Comparison of ENCODE assay signal across 1 cellular context in genomic region chr11:75350743-75351540, GRCh38.
A peak's percentile ranks its signal among the peaks of the same experiment; 100 is the strongest.
TF ChIP-seq lines count a peak whose summit lies in the region.

No MANE protein-coding gene starts in this region.

TF ChIP-seq in HepG2, 621 proteins besides CTCF, POLR2A, EP300 and RAD21 (continued from another document and continues in another):
- peak; percentile 93 for TF ChIP-seq ZNF687 (CRISPR knock-in tag; IDR thresholded peaks at IDR 0.05)
- no peak for TF ChIP-seq FOXO4 (CRISPR knock-in tag; conservative IDR thresholded peaks at IDR 0.05)
- no peak for TF ChIP-seq ARID3A (IDR thresholded peaks at IDR 0.05; ENCODE audit: low read depth, low read length)
- TF ChIP-seq ZBTB10 (CRISPR knock-in tag; IDR thresholded peaks at IDR 0.05; ENCODE audit: borderline replicate concordance): no peak
- 0 out of 2 replicates have a peak, but pooled peaks have one; percentile 44 for TF ChIP-seq SNAPC2 (CRISPR knock-in tag; IDR thresholded peaks at IDR 0.05)
- no peak for TF ChIP-seq ZNF761 (CRISPR knock-in tag; conservative IDR thresholded peaks at IDR 0.05)
- no peak for TF ChIP-seq POLR2G (IDR thresholded peaks at IDR 0.05; ENCODE audit: low read depth, low read length)
- TF ChIP-seq ZMYM3 (CRISPR knock-in tag; IDR thresholded peaks at IDR 0.05): no peak
- TF ChIP-seq RARA (CRISPR knock-in tag; IDR thresholded peaks at IDR 0.05): no peak
- 0 out of 2 replicates have a peak, but pooled peaks have one; percentile 36 for TF ChIP-seq ZNF773 (CRISPR knock-in tag; IDR thresholded peaks at IDR 0.05; ENCODE audit: borderline replicate concordance)
- no peak for TF ChIP-seq TRAFD1 (CRISPR knock-in tag; IDR thresholded peaks at IDR 0.05; ENCODE audit: borderline replicate concordance)
- no peak for TF ChIP-seq ZNF121 (CRISPR knock-in tag; IDR thresholded peaks at IDR 0.05)
- no peak for TF ChIP-seq NFE2 (CRISPR knock-in tag; IDR thresholded peaks at IDR 0.05)
- TF ChIP-seq MAFG (CRISPR knock-in tag; IDR thresholded peaks at IDR 0.05): 0 out of 2 replicates have a peak, but pooled peaks have one; percentile 19
- TF ChIP-seq ZNF292 (CRISPR knock-in tag; IDR thresholded peaks at IDR 0.05; ENCODE audit: borderline replicate concordance, low read depth): no peak
- no peak; the same call in 1 of the 2 replicates for TF ChIP-seq ARNTL (CRISPR knock-in tag; IDR thresholded peaks at IDR 0.05)
- TF ChIP-seq KMT2B (CRISPR knock-in tag; IDR thresholded peaks at IDR 0.05): no peak
- no peak for TF ChIP-seq RFXANK (CRISPR knock-in tag; IDR thresholded peaks at IDR 0.05)
- no peak for TF ChIP-seq MLX (CRISPR knock-in tag; IDR thresholded peaks at IDR 0.05)
- TF ChIP-seq THAP7 (CRISPR knock-in tag; IDR thresholded peaks at IDR 0.05): 0 out of 2 replicates have a peak, but pooled peaks have one; percentile 12
- TF ChIP-seq HOXA3 (CRISPR knock-in tag; IDR thresholded peaks at IDR 0.05): no peak; the same call in 1 of the 2 replicates
- no peak for TF ChIP-seq ZNF124 (CRISPR knock-in tag; IDR thresholded peaks at IDR 0.05)
- no peak for TF ChIP-seq NFIB (CRISPR knock-in tag; IDR thresholded peaks at IDR 0.05; ENCODE audit: borderline replicate concordance)
- TF ChIP-seq CBFB (CRISPR knock-in tag; IDR thresholded peaks at IDR 0.05): no peak
- TF ChIP-seq SIX1 (CRISPR knock-in tag; IDR thresholded peaks at IDR 0.05; ENCODE audit: borderline replicate concordance): peak; percentile 70; the same call in 1 of the 2 replicates
- no peak; the same call in 1 of the 2 replicates for TF ChIP-seq ZNF792 (CRISPR knock-in tag; IDR thresholded peaks at IDR 0.05)
- TF ChIP-seq ZNF484 (CRISPR knock-in tag; IDR thresholded peaks at IDR 0.05; ENCODE audit: borderline replicate concordance, low read depth): no peak
- no peak for TF ChIP-seq RBAK (CRISPR knock-in tag; IDR thresholded peaks at IDR 0.05)
- no peak for TF ChIP-seq HMGXB3 (CRISPR knock-in tag; IDR thresholded peaks at IDR 0.05; ENCODE audit: borderline replicate concordance)
- TF ChIP-seq NFYC (CRISPR knock-in tag; IDR thresholded peaks at IDR 0.05): no peak
- no peak for TF ChIP-seq ZNF224 (CRISPR knock-in tag; IDR thresholded peaks at IDR 0.05)
- TF ChIP-seq TCF7 (IDR thresholded peaks at IDR 0.05; ENCODE audit: low read depth): no peak
- no peak for TF ChIP-seq ZBTB20 (CRISPR knock-in tag; IDR thresholded peaks at IDR 0.05; ENCODE audit: borderline replicate concordance, low read depth)
- no peak; the same call in 1 of the 2 replicates for TF ChIP-seq ZNF205 (CRISPR knock-in tag; IDR thresholded peaks at IDR 0.05)
- no peak for TF ChIP-seq ZNF337 (CRISPR knock-in tag; IDR thresholded peaks at IDR 0.05; ENCODE audit: borderline replicate concordance, low read depth)
- TF ChIP-seq DBP (CRISPR knock-in tag; IDR thresholded peaks at IDR 0.05; ENCODE audit: not compliant biosample characterization): peak; percentile 20
- TF ChIP-seq ZBTB42 (CRISPR knock-in tag; IDR thresholded peaks at IDR 0.05): no peak
- no peak for TF ChIP-seq PBX2 (CRISPR knock-in tag; IDR thresholded peaks at IDR 0.05)
- TF ChIP-seq ZNF775 (CRISPR knock-in tag; IDR thresholded peaks at IDR 0.05; ENCODE audit: borderline replicate concordance): no peak
- TF ChIP-seq TOE1 (CRISPR knock-in tag; IDR thresholded peaks at IDR 0.05): no peak
- TF ChIP-seq IRF1 (CRISPR knock-in tag; IDR thresholded peaks at IDR 0.05; ENCODE audit: low read depth): no peak
- no peak for TF ChIP-seq MED1 (CRISPR knock-in tag; IDR thresholded peaks at IDR 0.05)
